In the genomic region with DNA sequence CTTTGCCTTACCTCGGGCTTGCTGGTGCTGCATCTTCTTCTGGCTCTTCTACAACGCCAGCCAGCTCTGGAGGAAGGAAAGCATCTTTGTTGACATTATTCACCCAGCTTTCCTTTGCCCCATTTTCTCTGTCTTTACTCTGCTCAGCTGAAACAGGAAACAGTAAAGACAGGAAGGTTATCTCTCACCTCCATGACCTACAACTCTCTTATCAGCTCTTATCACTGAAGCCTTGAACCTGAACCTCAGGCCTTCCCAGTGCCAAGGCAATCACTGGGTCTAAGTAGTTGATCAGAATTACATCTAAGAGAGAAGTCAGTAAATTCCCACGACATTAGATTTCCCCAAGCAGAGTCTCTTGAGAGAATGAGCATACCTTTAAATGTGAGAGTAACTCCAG, we compare ENCODE assay signal across 1 cellular context.
TF ChIP-seq lines count a peak whose summit lies in the region.

No MANE protein-coding gene starts in this region.

TF ChIP-seq in endothelial cell of umbilical vein, 7 proteins besides CTCF, POLR2A, EP300 and RAD21:
- TF ChIP-seq EZH2 (IDR thresholded peaks at IDR 0.05; ENCODE audit: borderline replicate concordance, low read depth, low read length, severe bottlenecking) (no peak), GATA2 (IDR thresholded peaks at IDR 0.05; ENCODE audit: insufficient read depth, insufficient read length, low read depth, low read length) (peak; percentile 69)
